ENCODE assay signal across 8 cellular contexts in genomic region chr13:48302920-48303330, GRCh38. TPM values are rescaled to one million over a fixed set of nuclear protein-coding genes. Genes with fewer than 3 reads are reported as not detected.
A peak's percentile ranks its signal among the peaks of the same experiment; 100 is the strongest.
DNase-seq lines count a peak whose midpoint lies in the region; ATAC-seq and TF ChIP-seq lines count a peak whose summit lies in the region.

No MANE protein-coding gene starts in this region.

- CTCF ChIA-PET in activated naive CD4-positive, alpha-beta T cell treated with anti-CD3 and anti-CD28 coated beads for 36 hours (lab: Charles Lee), result interaction anchor here (0.7 to 1.5 kb wide), 6 partner anchors 19 to 265 kb away, joined by 3 to 5 read pairs (median 4); partner anchors contain the start of genes MED4 and NUDT15
- CTCF ChIA-PET in T-cell (lab: Charles Lee), result interaction anchor here (0.6 to 1.2 kb wide), 5 partner anchors 51 to 1275 kb away, joined by 3 to 4 read pairs (median 3); no protein-coding TSS in a partner anchor

- peaks cover 22% of the 10 kb centered on the region for H3K36me3 Mint-ChIP-seq in activated naive CD4-positive, alpha-beta T cell treated with anti-CD3 and anti-CD28 coated beads for 36 hours (ENCODE audit: low read depth)
- peaks cover 10% of the 10 kb centered on the region for H3K36me3 Mint-ChIP-seq in T-cell

- ATAC-seq in T-cell (replicated peaks in 1 of 4) (peak in 2 of 4 experiments; percentile 17 to 22), foreskin keratinocyte (no peak), sciatic nerve (peak; percentile 56), GM18870 (IDR thresholded peaks at IDR 0.05; ENCODE audit: unreplicated experiment) (no peak)

- peak overlapping the region; percentile 97 for H3K27ac Mint-ChIP-seq in activated naive CD4-positive, alpha-beta T cell treated with anti-CD3 and anti-CD28 coated beads for 36 hours
- H3K27ac Mint-ChIP-seq in T-cell, result peak overlapping the region; percentile 90 to 98

- POLR2A ChIA-PET in T-cell (lab: Charles Lee), result interaction anchor here (0.7 to 1.0 kb wide), 3 partner anchors 68 to 230 kb away, joined by 3 to 10 read pairs (median 3); partner anchors contain the start of gene RCBTB2 (in 1 of the 2)

- peak overlapping the region; percentile 92 for H3K27ac ChIP-seq in foreskin keratinocyte

- H3K4me3 Mint-ChIP-seq in activated naive CD4-positive, alpha-beta T cell treated with anti-CD3 and anti-CD28 coated beads for 36 hours, result peak overlapping the region; percentile 87
- H3K4me3 Mint-ChIP-seq in T-cell, result peak overlapping the region; percentile 94 to 97 (median 95)

- no peaks in the 10 kb centered on the region for H3K9me3 Mint-ChIP-seq in activated naive CD4-positive, alpha-beta T cell treated with anti-CD3 and anti-CD28 coated beads for 36 hours
- H3K9me3 Mint-ChIP-seq in T-cell, result no peaks in the 10 kb centered on the region

- H3K27me3 ChIP-seq in foreskin keratinocyte, result no peaks in the 10 kb centered on the region

- intact Hi-C loops in activated naive CD4-positive, alpha-beta T cell treated with anti-CD3 and anti-CD28 coated beads for 36 hours (cut with micrococcal nuclease), result loop anchor here (1.0 to 5.0 kb wide), 6 partner anchors 70 to 674 kb away; partner anchors contain the start of genes FNDC3A, ITM2B, MED4 and NUDT15
- intact Hi-C loops in sciatic nerve (cut with DNase I), result no loop called here

- DNase-seq in activated naive CD4-positive, alpha-beta T cell treated with anti-CD3 and anti-CD28 coated beads for 36 hours, result no peak
- no peak for DNase-seq in activated naive CD4-positive, alpha-beta T cell treated with anti-CD3 and anti-CD28 coated beads, Interleukin-2, amount 50 U/mL, for 16 hours
- DNase-seq in T-cell (no peak), foreskin keratinocyte (no peak), sciatic nerve (ENCODE audit: low spot score) (no peak), NCI-H2227 (lab: John Stamatoyannopoulos, UW; ENCODE audit: unreplicated experiment) (no peak), COLO668 (lab: John Stamatoyannopoulos, UW; ENCODE audit: unreplicated experiment) (no peak)

- H3K4me1 Mint-ChIP-seq in activated naive CD4-positive, alpha-beta T cell treated with anti-CD3 and anti-CD28 coated beads for 36 hours (ENCODE audit: low read depth), result peaks cover 23% of the 10 kb centered on the region
- H3K4me1 Mint-ChIP-seq in T-cell, result peaks cover 29 to 38% (median 33%) of the 10 kb centered on the region in 3 donors

- H3K4me1 ChIP-seq in foreskin keratinocyte, result peaks cover 8% of the 10 kb centered on the region

- no peak for TF ChIP-seq CTCF in foreskin keratinocyte (conservative IDR thresholded peaks at IDR 0.05)

- H3K27me3 Mint-ChIP-seq in activated naive CD4-positive, alpha-beta T cell treated with anti-CD3 and anti-CD28 coated beads for 36 hours (ENCODE audit: low read depth), result no peaks in the 10 kb centered on the region
- H3K27me3 Mint-ChIP-seq in T-cell, result no peaks in the 10 kb centered on the region

RNA-seq across cellular contexts. Expression of gene RB1, which starts 0.6 kb away (rescaled TPM):
- 10 to 100 TPM; 25.1 to 25.6 TPM for total RNA-seq in activated naive CD4-positive, alpha-beta T cell treated with anti-CD3 and anti-CD28 coated beads for 36 hours
- 10 to 100 TPM; 17.8 to 26.6 (median 24.0) TPM for total RNA-seq in T-cell
- total RNA-seq in foreskin keratinocyte, result 30.4 and 32.8 TPM in 2 replicates
- 7.1 and 8.7 TPM in 2 replicates for polyA plus RNA-seq in foreskin keratinocyte
- total RNA-seq in sciatic nerve, result 58.5 TPM
